Comparison of ENCODE assay signal across 15 cellular contexts in the genomic region with DNA sequence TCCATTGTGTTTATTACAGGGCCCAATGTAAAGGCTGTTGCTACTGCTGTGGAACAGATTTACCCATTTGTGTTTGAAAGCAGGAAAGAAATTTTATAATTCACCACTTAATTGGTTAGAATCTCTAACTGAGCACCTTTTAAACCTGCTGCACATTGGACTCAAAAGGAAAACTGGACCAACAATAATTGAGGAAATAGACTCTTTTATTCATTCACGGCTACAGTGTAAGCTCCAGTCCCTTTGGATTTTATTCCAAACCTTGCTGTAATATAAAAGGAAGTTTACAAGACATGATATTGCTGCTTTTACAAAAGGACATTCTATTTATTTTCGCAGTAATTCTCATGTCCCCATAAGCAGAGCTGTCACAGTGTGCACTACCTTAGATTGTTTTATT. TPM values are rescaled to one million over a fixed set of nuclear protein-coding genes. Genes with fewer than 3 reads are reported as not detected.
A peak's percentile ranks its signal among the peaks of the same experiment; 100 is the strongest.
DNase-seq lines count a peak whose midpoint lies in the region; ATAC-seq and TF ChIP-seq lines count a peak whose summit lies in the region.
"Had no signal": no experiment of that assay in that cellular context is flagged by ENCODE, and none has a peak within 500 bp of the region (broad histone marks: within the 10 kb centered on the region; RNA-seq: fewer than 3 reads in every experiment).

No MANE protein-coding gene starts in this region.

- TF ChIP-seq CTCF in 22Rv1 (IDR thresholded peaks at IDR 0.05) (no peak), OCI-LY7 (conservative IDR thresholded peaks at IDR 0.05; ENCODE audit: low read length) (no peak), colonic mucosa (IDR thresholded peaks at IDR 0.05) (no peak), transverse colon (IDR thresholded peaks at IDR 0.05) (no peak)

- H3K36me3 ChIP-seq in OCI-LY7 (ENCODE audit: insufficient read depth, low read length) (peaks cover 70% of the 10 kb centered on the region), colonic mucosa (no peaks in the 10 kb centered on the region), transverse colon (peaks cover 0 to 37% (median 4%) of the 10 kb centered on the region in 4 donors)

- in situ Hi-C loops in transverse colon (cut with MboI; ENCODE audit: low pct_ligation_motif_present in 1 of 4, low pct_unique_long_range_greater_than_20kb in 1 of 4, low sequenced_read_pairs in 3 of 4) = no loop called here

- CTCF ChIA-PET in OCI-LY7 (lab: Charles Lee; ENCODE audit: unreplicated experiment) = no interaction called here

- BruUV-seq in OCI-LY7 (replicated peaks; lab: Mats Ljungman, UMichigan) = TSS peak; percentile 40

- no peak overlapping the region for H3K9ac ChIP-seq in colonic mucosa (ENCODE audit: low read depth in 2 of 2, low read length in 2 of 2)

- TF ChIP-seq POLR2A in transverse colon (IDR thresholded peaks at IDR 0.05) = no peak

- ATAC-seq in HG03045 (IDR thresholded peaks at IDR 0.05; ENCODE audit: unreplicated experiment) (no peak), GM19324 (IDR thresholded peaks at IDR 0.05; ENCODE audit: low FRiP score, unreplicated experiment) (no peak)
- ATAC-seq: HCT116 had no signal

- no peak for TF ChIP-seq EP300 in transverse colon (IDR thresholded peaks at IDR 0.05; ENCODE audit: low read depth)

- H3K4me3 ChIP-seq in OCI-LY7 (ENCODE audit: low read depth, low read length, poor library complexity, severe bottlenecking) (no peak overlapping the region), colonic mucosa (no peak overlapping the region), transverse colon (no peak overlapping the region)

- H2AFZ ChIP-seq in OCI-LY7 (ENCODE audit: low read length) = no peak overlapping the region

- H3K9me3 ChIP-seq in OCI-LY7 (ENCODE audit: low read length) (no peaks in the 10 kb centered on the region), colonic mucosa (no peaks in the 10 kb centered on the region), transverse colon (no peaks in the 10 kb centered on the region)
- H3K9me3 ChIP-seq: Caco-2 had no signal

- 50% methylated on average over 2 of the region's 2 CpGs for WGBS in transverse colon (ENCODE audit: low coverage in 1 of 2), 2 donors

- POLR2A ChIA-PET in OCI-LY7 (lab: Charles Lee) = interaction anchor here (0.8 to 5.2 kb wide), 3 partner anchors 9 to 15 kb away, joined by 4 to 24 read pairs (median 9); no protein-coding TSS in a partner anchor

- no peaks in the 10 kb centered on the region for H4K20me1 ChIP-seq in OCI-LY7 (ENCODE audit: insufficient read depth, low read length)

- H3K4me2 ChIP-seq in OCI-LY7 (ENCODE audit: low read length) = no peak overlapping the region

- H3K27me3 ChIP-seq in colonic mucosa = no peaks in the 10 kb centered on the region
- no peaks in the 10 kb centered on the region for H3K27me3 ChIP-seq in transverse colon

- intact Hi-C loops in OCI-LY7 (cut with micrococcal nuclease; ENCODE audit: unreplicated experiment) (no loop called here), colonic mucosa (cut with DNase I) (no loop called here), transverse colon (cut with DNase I; ENCODE audit: low total_unique reads) (no loop called here)

- H3K4me1 ChIP-seq in OCI-LY7 (ENCODE audit: insufficient read depth, low read length, poor library complexity, severe bottlenecking) (no peaks in the 10 kb centered on the region), colonic mucosa (no peaks in the 10 kb centered on the region), transverse colon (peaks cover 0 to 18% (median 5%) of the 10 kb centered on the region in 4 donors)
- H3K4me1 ChIP-seq: Caco-2 had no signal

- H3K27ac ChIP-seq in 22Rv1 = 0 out of 2 replicates have a peak overlapping the region, but pooled peaks have one; percentile 6
- H3K27ac ChIP-seq in OCI-LY7 (ENCODE audit: low read depth, low read length, poor library complexity, severe bottlenecking) = no peak overlapping the region
- peak overlapping the region; percentile 10 for H3K27ac ChIP-seq in colonic mucosa
- H3K27ac ChIP-seq in transverse colon = peak overlapping the region in 3 of 4 donors; percentile 31 to 53 (median 50)
- H3K27ac ChIP-seq: C4-2B had no signal

- DNase-seq in OCI-LY7 (ENCODE audit: low spot score) = no peak
- DNase-seq in colonic mucosa = no peak
- no peak for DNase-seq in transverse colon
- DNase-seq in NCI-H1930 (lab: John Stamatoyannopoulos, UW) = no peak
- DNase-seq: AML-193; Caco-2; CD4-positive, alpha-beta T cell; GOT3; H7; HFFc6 had no signal

- H3K9me2 ChIP-seq in OCI-LY7 (ENCODE audit: insufficient read depth, low read length) = no peaks in the 10 kb centered on the region

- no peaks in the 10 kb centered on the region for H3K79me2 ChIP-seq in OCI-LY7 (ENCODE audit: insufficient read depth, low read depth, low read length)

RNA-seq across cellular contexts. Expression of a gene that starts 33.9 kb away (rescaled TPM):
- total RNA-seq in OCI-LY7 (2014; rRNA removed; shearing (Covaris generic)) = 25.9 and 27.8 TPM in 2 replicates
- total RNA-seq in OCI-LY7 (2022) = 47.7 and 50.0 TPM in 2 replicates
- 10 to 100 TPM; 28.1 to 29.0 TPM for total RNA-seq in colonic mucosa
- total RNA-seq in transverse colon = 1 to 10 TPM in 3 of 4 donors, not detected in 1; 4.8 to 10.0 (median 4.9) TPM
